Comparison of ENCODE assay signal across 19 cellular contexts in the genomic region with DNA sequence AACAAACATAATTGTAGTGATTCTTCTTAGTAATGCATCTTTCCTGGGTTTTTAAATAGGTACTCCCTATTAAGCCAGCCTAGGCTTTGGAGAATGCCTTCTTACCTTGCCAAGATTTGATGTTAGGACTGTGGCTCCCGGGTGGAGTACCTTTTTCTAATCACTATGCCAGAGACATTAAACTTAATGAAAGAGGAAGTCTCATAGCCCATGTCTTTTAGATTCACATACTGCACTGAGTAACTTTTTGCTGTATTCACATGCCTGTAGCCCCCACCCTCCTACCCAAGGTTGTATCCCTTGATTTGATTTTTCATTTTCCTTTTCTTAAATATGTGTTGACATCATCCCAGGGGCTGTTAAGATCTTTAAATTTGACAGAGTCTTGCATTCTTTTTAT.
DNase-seq lines count a peak whose midpoint lies in the region; ATAC-seq, FAIRE-seq and TF ChIP-seq lines count a peak whose summit lies in the region.
"Had no signal": no experiment of that assay in that cellular context is flagged by ENCODE, and none has a peak within 500 bp of the region (broad histone marks: within the 10 kb centered on the region; RNA-seq: fewer than 3 reads in every experiment).

No MANE protein-coding gene starts in this region.

- peaks cover 100% of the 10 kb centered on the region for H4K20me1 ChIP-seq in BLaER1

- no peak for FAIRE-seq in GM12891 (lab: Jason Lieb, UNC)
- FAIRE-seq: D721Med, islet of Langerhans had no signal

- H3K36me3 Mint-ChIP-seq in activated T-helper 17 cell treated with anti-CD3 and anti-CD28 coated beads, Interleukin-2, amount 50 U/mL, for 72 hours (ENCODE audit: low read depth), result peaks cover 60% of the 10 kb centered on the region

- TF ChIP-seq POLR2A in GM12891 (IDR thresholded peaks at IDR 0.05; ENCODE audit: low read depth, low read length), result no peak

- no peak overlapping the region for H3K4me3 Mint-ChIP-seq in activated T-helper 17 cell treated with anti-CD3 and anti-CD28 coated beads, Interleukin-2, amount 50 U/mL, for 72 hours
- H3K4me3 Mint-ChIP-seq: neural crest cell; T-helper 1 cell treated with Interleukin-12 subunit alpha and Interleukin-12 subunit beta and Interleukin-4 antibody, amounts not matched to agents 30 μg/mL and 1 μg/mL, for 36 hours had no signal

- no peak for ATAC-seq in activated T-helper 17 cell treated with anti-CD3 and anti-CD28 coated beads, Interleukin-2, amount 50 U/mL, for 72 hours (replicated peaks)
- ATAC-seq in GM21737 (IDR thresholded peaks at IDR 0.05; ENCODE audit: unreplicated experiment) (no peak), HG02623 (IDR thresholded peaks at IDR 0.05; ENCODE audit: unreplicated experiment) (no peak)
- ATAC-seq: heart left ventricle, Right ventricle myocardium inferior had no signal

- peaks cover 9% of the 10 kb centered on the region for H3K4me1 Mint-ChIP-seq in activated T-helper 17 cell treated with anti-CD3 and anti-CD28 coated beads, Interleukin-2, amount 50 U/mL, for 72 hours

- peak overlapping the region; percentile 57 for H3K4me2 ChIP-seq in BLaER1

- no peak overlapping the region for H3K4me3 ChIP-seq in BLaER1
- H3K4me3 ChIP-seq: adrenal gland, heart left ventricle had no signal

- H3K9me3 Mint-ChIP-seq in activated T-helper 17 cell treated with anti-CD3 and anti-CD28 coated beads, Interleukin-2, amount 50 U/mL, for 72 hours, result no peaks in the 10 kb centered on the region
- H3K9me3 Mint-ChIP-seq: neural crest cell; T-helper 1 cell treated with Interleukin-12 subunit alpha and Interleukin-12 subunit beta and Interleukin-4 antibody, amounts not matched to agents 30 μg/mL and 1 μg/mL, for 36 hours had no signal

- no peaks in the 10 kb centered on the region for H3K27me3 Mint-ChIP-seq in activated T-helper 17 cell treated with anti-CD3 and anti-CD28 coated beads, Interleukin-2, amount 50 U/mL, for 72 hours

- H3K27ac Mint-ChIP-seq in activated T-helper 17 cell treated with anti-CD3 and anti-CD28 coated beads, Interleukin-2, amount 50 U/mL, for 72 hours, result peak overlapping the region; percentile 7
- H3K27ac Mint-ChIP-seq: T-helper 1 cell treated with Interleukin-12 subunit alpha and Interleukin-12 subunit beta and Interleukin-4 antibody, amounts not matched to agents 30 μg/mL and 1 μg/mL, for 36 hours had no signal

- no peaks in the 10 kb centered on the region for H3K9me3 ChIP-seq in BLaER1
- H3K9me3 ChIP-seq: adrenal gland, heart left ventricle had no signal

- peaks cover 91% of the 10 kb centered on the region for H3K4me1 ChIP-seq in BLaER1

- no peak overlapping the region for H3K27ac ChIP-seq in BLaER1
- H3K27ac ChIP-seq: adrenal gland, heart left ventricle had no signal

- peaks cover 72% of the 10 kb centered on the region for H3K36me3 ChIP-seq in BLaER1

- no peaks in the 10 kb centered on the region for H3K27me3 ChIP-seq in BLaER1
- H3K27me3 ChIP-seq: adrenal gland, heart left ventricle had no signal

- no peak overlapping the region for H3K9ac ChIP-seq in BLaER1

- DNase-seq in GM12891 (ENCODE audit: insufficient read length, low spot score) (no peak), NAMALWA (ENCODE audit: low spot score) (peak; percentile 33), NCI-H2196 (lab: John Stamatoyannopoulos, UW; ENCODE audit: unreplicated experiment) (no peak)
- no peak for DNase-seq in activated effector memory CD4-positive, alpha-beta T cell treated with Interleukin-2 at 50 U/mL for 16 hours
- DNase-seq: activated CD4-positive, alpha-beta T cell treated with anti-CD3 and anti-CD28 coated beads for 4 hours; adrenal gland; effector CD4-positive, alpha-beta T cell; heart left ventricle; NCI-H1105; stimulated activated CD4-positive, alpha-beta T cell treated with anti-CD3 and anti-CD28 coated beads, Interleukin-15, amount 100 ng/mL, for 24 hours had no signal

TF ChIP-seq in GM12891, 5 proteins besides CTCF, POLR2A, EP300 and RAD21:
- no peak for TF ChIP-seq TAF1 (IDR thresholded peaks at IDR 0.05; ENCODE audit: low read depth, low read length)
- TF ChIP-seq SPI1 (IDR thresholded peaks at IDR 0.05; ENCODE audit: low read depth, low read length), result peak; percentile 82
- TF ChIP-seq POLR2AphosphoS5 (IDR thresholded peaks at IDR 0.05; ENCODE audit: low read depth, low read length), result no peak
- no peak for TF ChIP-seq POU2F2 (IDR thresholded peaks at IDR 0.05; ENCODE audit: low read depth, low read length)
- no peak for TF ChIP-seq PAX5 (IDR thresholded peaks at IDR 0.05; ENCODE audit: insufficient read depth, low read length, severe bottlenecking)
